14 cellular contexts compared by ENCODE assay signal in the genomic region with DNA sequence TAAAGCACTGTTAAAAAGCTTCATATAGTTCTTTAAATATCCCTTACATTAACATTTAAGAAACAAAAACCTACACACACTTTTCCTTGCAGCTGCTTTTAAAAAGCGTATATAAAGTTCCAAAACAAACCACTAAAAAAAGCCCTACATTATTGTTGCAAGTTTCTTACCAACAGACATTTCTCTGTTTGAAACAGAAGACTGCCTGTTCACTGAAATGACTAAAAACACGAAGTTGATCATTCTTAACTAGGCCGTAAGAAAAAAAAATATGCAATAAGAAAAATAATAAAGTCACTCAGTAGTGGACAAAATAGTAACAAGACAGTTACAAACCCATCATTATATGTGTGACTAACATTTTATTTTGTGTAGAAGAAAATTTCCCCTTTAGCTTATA. TPM values are rescaled to one million over a fixed set of nuclear protein-coding genes. Genes with fewer than 3 reads are reported as not detected.
A peak's percentile ranks its signal among the peaks of the same experiment; 100 is the strongest.
DNase-seq lines count a peak whose midpoint lies in the region; ATAC-seq and TF ChIP-seq lines count a peak whose summit lies in the region.
"Had no signal": no experiment of that assay in that cellular context is flagged by ENCODE, and none has a peak within 500 bp of the region (broad histone marks: within the 10 kb centered on the region; RNA-seq: fewer than 3 reads in every experiment).

No MANE protein-coding gene starts in this region.

- no peaks in the 10 kb centered on the region for H3K27me3 ChIP-seq in mesendoderm (ENCODE audit: insufficient read depth, low read length, poor library complexity)

- 100% methylated on average over 1 of the region's 3 CpGs for WGBS in mesendoderm (ENCODE audit: extremely low coverage, insufficient coverage, low lambda C conversion rate)

- no peaks in the 10 kb centered on the region for H3K79me2 ChIP-seq in mesendoderm (ENCODE audit: control insufficient read depth, insufficient read depth, low read length)

- H3K79me1 ChIP-seq in mesendoderm (ENCODE audit: low read length): peaks cover 1% of the 10 kb centered on the region

- no peaks in the 10 kb centered on the region for H3K27me3 Mint-ChIP-seq in central memory CD8-positive, alpha-beta T cell
- H3K27me3 Mint-ChIP-seq: CD8-positive, alpha-beta memory T cell had no signal

- no peaks in the 10 kb centered on the region for H3K4me1 ChIP-seq in mesendoderm (ENCODE audit: control insufficient read depth, low read depth, low read length)

- no peak overlapping the region for H3K23ac ChIP-seq in mesendoderm (ENCODE audit: low read length)

- no peak overlapping the region for H3K18ac ChIP-seq in mesendoderm (ENCODE audit: low read length)

- H3K36me3 ChIP-seq in mesendoderm (ENCODE audit: control insufficient read depth, insufficient read depth, low read length): no peaks in the 10 kb centered on the region

- H3K56ac ChIP-seq in mesendoderm (ENCODE audit: low read length): no peak overlapping the region

- peak; percentile 54 for ATAC-seq in HG02885 (IDR thresholded peaks at IDR 0.05; ENCODE audit: poor library complexity, unreplicated experiment)
- ATAC-seq in central memory CD8-positive, alpha-beta T cell (replicated peaks; ENCODE audit: extremely low read depth, poor library complexity, severe bottlenecking): no peak
- ATAC-seq in stimulated activated effector memory CD8-positive, alpha-beta T cell treated with anti-CD3 and anti-CD28 coated beads, Interleukin-12 subunit alpha, Interleukin-12 subunit beta, amount 100 ng/mL, for 72 hours: peak; percentile 70
- ATAC-seq: HCT116 had no signal

- no peak overlapping the region for H4K8ac ChIP-seq in mesendoderm (ENCODE audit: low read depth, low read length)

- no peak overlapping the region for H3K4me3 Mint-ChIP-seq in central memory CD8-positive, alpha-beta T cell
- peak overlapping the region; percentile 6 for H3K4me3 Mint-ChIP-seq in stimulated activated effector memory CD8-positive, alpha-beta T cell treated with anti-CD3 and anti-CD28 coated beads, Interleukin-12 subunit alpha, Interleukin-12 subunit beta, amount 100 ng/mL, for 72 hours

- H3K4me1 Mint-ChIP-seq in central memory CD8-positive, alpha-beta T cell: peaks cover 38% of the 10 kb centered on the region
- H3K4me1 Mint-ChIP-seq in stimulated activated effector memory CD8-positive, alpha-beta T cell treated with anti-CD3 and anti-CD28 coated beads, Interleukin-12 subunit alpha, Interleukin-12 subunit beta, amount 100 ng/mL, for 72 hours: peaks cover 34% of the 10 kb centered on the region

- H3K27ac ChIP-seq in mesendoderm (ENCODE audit: low read depth, low read length): no peak overlapping the region

- H2AK5ac ChIP-seq in mesendoderm (ENCODE audit: low read length): no peak overlapping the region

- H2BK120ac ChIP-seq in mesendoderm (ENCODE audit: low read depth, low read length): no peak overlapping the region

- H2BK15ac ChIP-seq in mesendoderm (replicated peaks; ENCODE audit: low read depth): no peak overlapping the region

- H3K9me3 Mint-ChIP-seq in central memory CD8-positive, alpha-beta T cell: no peaks in the 10 kb centered on the region
- H3K9me3 Mint-ChIP-seq in stimulated activated effector memory CD8-positive, alpha-beta T cell treated with anti-CD3 and anti-CD28 coated beads, Interleukin-12 subunit alpha, Interleukin-12 subunit beta, amount 100 ng/mL, for 72 hours: no peaks in the 10 kb centered on the region
- H3K9me3 Mint-ChIP-seq: CD8-positive, alpha-beta memory T cell had no signal

- no peak overlapping the region for H4K5ac ChIP-seq in mesendoderm (ENCODE audit: low read length)

- H3K36me3 Mint-ChIP-seq in central memory CD8-positive, alpha-beta T cell (ENCODE audit: insufficient read depth): no peaks in the 10 kb centered on the region
- H3K36me3 Mint-ChIP-seq in stimulated activated effector memory CD8-positive, alpha-beta T cell treated with anti-CD3 and anti-CD28 coated beads, Interleukin-12 subunit alpha, Interleukin-12 subunit beta, amount 100 ng/mL, for 72 hours: no peaks in the 10 kb centered on the region

- no peak overlapping the region for H3K9ac ChIP-seq in mesendoderm (ENCODE audit: low read length)

- peak; percentile 52 for DNase-seq in GM12865 (ENCODE audit: low read depth)
- DNase-seq in central memory CD8-positive, alpha-beta T cell (ENCODE audit: low spot score in 2 of 2): no peak
- DNase-seq in stimulated activated effector memory CD8-positive, alpha-beta T cell treated with anti-CD3 and anti-CD28 coated beads, Interleukin-12 subunit alpha, Interleukin-12 subunit beta, amount 100 ng/mL, for 72 hours (ENCODE audit: low spot score in 2 of 2): no peak
- DNase-seq in NCI-H2029 (lab: John Stamatoyannopoulos, UW): no peak
- DNase-seq in mesendoderm: no peak
- DNase-seq in NCI-H2171 treated with DMSO at 0.1 percent for 48 hours (lab: John Stamatoyannopoulos, UW): no peak
- DNase-seq: CD8-positive, alpha-beta memory T cell; DMS 273 treated with DMSO at 0.1 percent for 48 hours; MV-4-11; NCI-H1436; NCI-H2081; NCI-H524 treated with DMSO at 0.1 percent for 48 hours had no signal

- H2BK5ac ChIP-seq in mesendoderm (ENCODE audit: low read length): no peak overlapping the region

- TF ChIP-seq CTCF in GM12865 (IDR thresholded peaks at IDR 0.05; ENCODE audit: insufficient read depth, low read depth, low read length, missing control alignments): no peak

- H3K27ac Mint-ChIP-seq in central memory CD8-positive, alpha-beta T cell (ENCODE audit: low read depth): peak overlapping the region; percentile 65
- H3K27ac Mint-ChIP-seq in stimulated activated effector memory CD8-positive, alpha-beta T cell treated with anti-CD3 and anti-CD28 coated beads, Interleukin-12 subunit alpha, Interleukin-12 subunit beta, amount 100 ng/mL, for 72 hours: no peak overlapping the region

- H3K4ac ChIP-seq in mesendoderm (ENCODE audit: low read depth, low read length): no peak overlapping the region

- H3K4me2 ChIP-seq in mesendoderm (ENCODE audit: low read length): no peak overlapping the region

- no peak overlapping the region; the same call in 1 of the 2 replicates for H3K4me3 ChIP-seq in GM12865 (ENCODE audit: low read depth, low read length)
- no peak overlapping the region for H3K4me3 ChIP-seq in mesendoderm (ENCODE audit: low read length)

RNA-seq across cellular contexts. Expression of gene KIF21A, which starts 37.3 kb away (rescaled TPM):
- polyA plus RNA-seq in mesendoderm (2013, experiment 1 of 2): 15.2 TPM
- polyA plus RNA-seq in mesendoderm (2013, experiment 2 of 2): 16.5 TPM
